In the genomic region with DNA sequence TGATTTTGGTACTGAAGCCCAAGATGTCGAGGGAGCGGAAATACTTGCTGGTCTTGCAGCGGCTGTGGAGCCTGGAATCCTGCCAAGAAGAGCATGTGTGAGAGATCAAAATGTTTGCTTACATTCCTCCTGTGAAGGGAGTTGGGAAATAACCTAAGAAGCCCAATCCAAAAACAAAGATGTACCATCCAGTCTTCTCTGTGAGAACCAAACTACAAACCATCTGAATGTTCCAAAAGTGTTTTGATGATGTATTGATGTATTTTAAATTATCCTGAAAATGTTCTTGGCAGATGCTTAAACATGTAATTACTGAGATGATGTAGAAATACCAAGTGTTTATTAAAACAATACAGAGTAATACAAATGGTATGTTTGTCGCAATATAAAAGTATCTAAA, we compare ENCODE assay signal across 1 cellular context.
TF ChIP-seq lines count a peak whose summit lies in the region.

No MANE protein-coding gene starts in this region.

TF ChIP-seq in SK-N-SH treated with all-trans-retinoic acid at 6 μM for 48 hours, 23 proteins besides CTCF, POLR2A, EP300 and RAD21 (continued from another document):
- TF ChIP-seq, protein P1, sequence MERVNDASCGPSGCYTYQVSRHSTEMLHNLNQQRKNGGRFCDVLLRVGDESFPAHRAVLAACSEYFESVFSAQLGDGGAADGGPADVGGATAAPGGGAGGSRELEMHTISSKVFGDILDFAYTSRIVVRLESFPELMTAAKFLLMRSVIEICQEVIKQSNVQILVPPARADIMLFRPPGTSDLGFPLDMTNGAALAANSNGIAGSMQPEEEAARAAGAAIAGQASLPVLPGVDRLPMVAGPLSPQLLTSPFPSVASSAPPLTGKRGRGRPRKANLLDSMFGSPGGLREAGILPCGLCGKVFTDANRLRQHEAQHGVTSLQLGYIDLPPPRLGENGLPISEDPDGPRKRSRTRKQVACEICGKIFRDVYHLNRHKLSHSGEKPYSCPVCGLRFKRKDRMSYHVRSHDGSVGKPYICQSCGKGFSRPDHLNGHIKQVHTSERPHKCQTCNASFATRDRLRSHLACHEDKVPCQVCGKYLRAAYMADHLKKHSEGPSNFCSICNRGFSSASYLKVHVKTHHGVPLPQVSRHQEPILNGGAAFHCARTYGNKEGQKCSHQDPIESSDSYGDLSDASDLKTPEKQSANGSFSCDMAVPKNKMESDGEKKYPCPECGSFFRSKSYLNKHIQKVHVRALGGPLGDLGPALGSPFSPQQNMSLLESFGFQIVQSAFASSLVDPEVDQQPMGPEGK (CRISPR knock-in tag; IDR thresholded peaks at IDR 0.05; ENCODE audit: borderline replicate concordance) = no peak
- TF ChIP-seq ARNTL (CRISPR knock-in tag; IDR thresholded peaks at IDR 0.05; ENCODE audit: borderline replicate concordance, low read depth) (no peak), SNAI2 (CRISPR knock-in tag; IDR thresholded peaks at IDR 0.05) (no peak), CSDC2 (CRISPR knock-in tag; IDR thresholded peaks at IDR 0.05) (no peak), ZNF8 (CRISPR knock-in tag; IDR thresholded peaks at IDR 0.05) (no peak), ZNF70 (CRISPR knock-in tag; IDR thresholded peaks at IDR 0.05) (no peak), ISL1 (CRISPR knock-in tag; IDR thresholded peaks at IDR 0.05) (no peak), ZFP3 (CRISPR knock-in tag; IDR thresholded peaks at IDR 0.05) (no peak)
- TF ChIP-seq, protein P2, sequence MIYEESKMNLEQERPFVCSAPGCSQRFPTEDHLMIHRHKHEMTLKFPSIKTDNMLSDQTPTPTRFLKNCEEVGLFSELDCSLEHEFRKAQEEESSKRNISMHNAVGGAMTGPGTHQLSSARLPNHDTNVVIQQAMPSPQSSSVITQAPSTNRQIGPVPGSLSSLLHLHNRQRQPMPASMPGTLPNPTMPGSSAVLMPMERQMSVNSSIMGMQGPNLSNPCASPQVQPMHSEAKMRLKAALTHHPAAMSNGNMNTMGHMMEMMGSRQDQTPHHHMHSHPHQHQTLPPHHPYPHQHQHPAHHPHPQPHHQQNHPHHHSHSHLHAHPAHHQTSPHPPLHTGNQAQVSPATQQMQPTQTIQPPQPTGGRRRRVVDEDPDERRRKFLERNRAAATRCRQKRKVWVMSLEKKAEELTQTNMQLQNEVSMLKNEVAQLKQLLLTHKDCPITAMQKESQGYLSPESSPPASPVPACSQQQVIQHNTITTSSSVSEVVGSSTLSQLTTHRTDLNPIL (CRISPR knock-in tag; IDR thresholded peaks at IDR 0.05; ENCODE audit: low read depth) = no peak
- TF ChIP-seq, protein P3, sequence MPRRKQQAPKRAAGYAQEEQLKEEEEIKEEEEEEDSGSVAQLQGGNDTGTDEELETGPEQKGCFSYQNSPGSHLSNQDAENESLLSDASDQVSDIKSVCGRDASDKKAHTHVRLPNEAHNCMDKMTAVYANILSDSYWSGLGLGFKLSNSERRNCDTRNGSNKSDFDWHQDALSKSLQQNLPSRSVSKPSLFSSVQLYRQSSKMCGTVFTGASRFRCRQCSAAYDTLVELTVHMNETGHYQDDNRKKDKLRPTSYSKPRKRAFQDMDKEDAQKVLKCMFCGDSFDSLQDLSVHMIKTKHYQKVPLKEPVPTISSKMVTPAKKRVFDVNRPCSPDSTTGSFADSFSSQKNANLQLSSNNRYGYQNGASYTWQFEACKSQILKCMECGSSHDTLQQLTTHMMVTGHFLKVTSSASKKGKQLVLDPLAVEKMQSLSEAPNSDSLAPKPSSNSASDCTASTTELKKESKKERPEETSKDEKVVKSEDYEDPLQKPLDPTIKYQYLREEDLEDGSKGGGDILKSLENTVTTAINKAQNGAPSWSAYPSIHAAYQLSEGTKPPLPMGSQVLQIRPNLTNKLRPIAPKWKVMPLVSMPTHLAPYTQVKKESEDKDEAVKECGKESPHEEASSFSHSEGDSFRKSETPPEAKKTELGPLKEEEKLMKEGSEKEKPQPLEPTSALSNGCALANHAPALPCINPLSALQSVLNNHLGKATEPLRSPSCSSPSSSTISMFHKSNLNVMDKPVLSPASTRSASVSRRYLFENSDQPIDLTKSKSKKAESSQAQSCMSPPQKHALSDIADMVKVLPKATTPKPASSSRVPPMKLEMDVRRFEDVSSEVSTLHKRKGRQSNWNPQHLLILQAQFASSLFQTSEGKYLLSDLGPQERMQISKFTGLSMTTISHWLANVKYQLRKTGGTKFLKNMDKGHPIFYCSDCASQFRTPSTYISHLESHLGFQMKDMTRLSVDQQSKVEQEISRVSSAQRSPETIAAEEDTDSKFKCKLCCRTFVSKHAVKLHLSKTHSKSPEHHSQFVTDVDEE (CRISPR knock-in tag; IDR thresholded peaks at IDR 0.05) = no peak
